In genomic region chr13:79688741-79689140, GRCh38 we compare ENCODE assay signal across 23 cellular contexts.
"Had no signal": no experiment of that assay in that cellular context is flagged by ENCODE, and none has a peak within 500 bp of the region (broad histone marks: within the 10 kb centered on the region; RNA-seq: fewer than 3 reads in every experiment).

No MANE protein-coding gene starts in this region.

- DNase-seq: stimulated activated CD4-positive, alpha-beta T cell treated with anti-CD3 and anti-CD28 coated beads, Interleukin-2, amount 100 ng/mL, for 48 hours; stimulated activated CD4-positive, alpha-beta T cell treated with anti-CD3 and anti-CD28 coated beads, Interleukin-4, amount 100 ng/mL, for 1 hour; stimulated activated CD4-positive, alpha-beta T cell treated with anti-CD3 and anti-CD28 coated beads, Interleukin-4, amount 100 ng/mL, for 24 hours; stimulated activated CD4-positive, alpha-beta T cell treated with anti-CD3 and anti-CD28 coated beads, Interleukin-4, amount 100 ng/mL, for 4 hours; stimulated activated CD8-positive, alpha-beta memory T cell treated with anti-CD3 and anti-CD28 coated beads, Interleukin-4, amount 100 ng/mL, for 48 hours; stimulated activated naive B cell treated with anti-CD40 and anti-IgM and Interleukin-4, amounts not matched to agents 10 μg/mL and 1 μg/mL and 100 μg/mL, for 72 hours; stimulated activated naive CD4-positive, alpha-beta T cell; stimulated activated naive CD4-positive, alpha-beta T cell treated with Interleukin-2 at 50 U/mL for 16 hours; stimulated activated naive CD8-positive, alpha-beta T cell treated with anti-CD3 and anti-CD28 coated beads, Interleukin-15, amount 100 ng/mL, for 72 hours; stimulated activated naive CD8-positive, alpha-beta T cell treated with anti-CD3 and anti-CD28 coated beads, Interleukin-15, Interleukin-2, amounts not matched to agents 100 U/mL and 50 U/mL, for 24 hours; stomach; substantia nigra; testis; tibial artery; transverse colon; trophoblast cell; upper lobe of left lung; upper lobe of right lung; uterus had no signal

- H3K36me3 ChIP-seq: stomach, suprapubic skin, thoracic aorta, tibial artery, tibial nerve, transverse colon, upper lobe of left lung, upper lobe of right lung, uterus, vagina had no signal

- H3K4me3 ChIP-seq: stomach, suprapubic skin, testis, thoracic aorta, tibial artery, tibial nerve, transverse colon, upper lobe of left lung, upper lobe of right lung, uterus, vagina had no signal

- H3K27me3 ChIP-seq: stomach, suprapubic skin, testis, tibial artery, tibial nerve, transverse colon, upper lobe of left lung, upper lobe of right lung, uterus, vagina had no signal

- H3K27ac ChIP-seq: stomach, suprapubic skin, testis, thoracic aorta, tibial artery, tibial nerve, transverse colon, upper lobe of left lung, upper lobe of right lung, uterus, vagina had no signal

- H3K4me1 ChIP-seq: stomach, suprapubic skin, testis, tibial artery, tibial nerve, transverse colon, upper lobe of left lung, upper lobe of right lung, uterus, vagina had no signal

- H3K9me3 ChIP-seq: stomach, suprapubic skin, testis, thoracic aorta, tibial artery, tibial nerve, transverse colon, upper lobe of left lung, upper lobe of right lung, uterus, vagina had no signal
